Comparison of ENCODE assay signal across 8 cellular contexts in genomic region chr12:6829532-6830220, GRCh38. TPM values are rescaled to one million over a fixed set of nuclear protein-coding genes. Genes with fewer than 3 reads are reported as not detected.
DNase-seq lines count a peak whose midpoint lies in the region; ATAC-seq lines count a peak whose summit lies in the region.

No MANE protein-coding gene starts in this region.

- H3K4me3 ChIP-seq in CD8-positive, alpha-beta memory T cell (ENCODE audit: low read length), result peak overlapping the region; percentile 75
- peak overlapping the region; percentile 83 to 86 for H3K4me3 ChIP-seq in duodenal mucosa (ENCODE audit: low read depth in 1 of 2, low read length in 2 of 2)
- H3K4me3 ChIP-seq in naive thymus-derived CD4-positive, alpha-beta T cell (ENCODE audit: low read length), result peak overlapping the region; percentile 77

- H3K27me3 Mint-ChIP-seq in CD8-positive, alpha-beta memory T cell, result peaks cover 26 to 38% of the 10 kb centered on the region in 2 donors
- H3K27me3 Mint-ChIP-seq in naive thymus-derived CD4-positive, alpha-beta T cell, result peaks cover 9 to 53% (median 16%) of the 10 kb centered on the region in 5 donors

- peak overlapping the region; percentile 78 for H3K27ac ChIP-seq in CD8-positive, alpha-beta memory T cell (ENCODE audit: low read depth, low read length)
- no peak overlapping the region for H3K27ac ChIP-seq in duodenal mucosa (ENCODE audit: low read depth, low read length)
- H3K27ac ChIP-seq in naive thymus-derived CD4-positive, alpha-beta T cell (ENCODE audit: low read depth, low read length), result peak overlapping the region; percentile 53

- H3K4me1 ChIP-seq in CD8-positive, alpha-beta memory T cell (ENCODE audit: insufficient read depth, low read length), result peaks cover 11% of the 10 kb centered on the region
- H3K4me1 ChIP-seq in duodenal mucosa (ENCODE audit: control insufficient read depth in 1 of 2, insufficient read depth in 2 of 2, low read length in 2 of 2), result peaks cover 5 to 33% of the 10 kb centered on the region in 2 donors
- H3K4me1 ChIP-seq in naive thymus-derived CD4-positive, alpha-beta T cell (ENCODE audit: control insufficient read depth in 2 of 2, insufficient read depth in 2 of 2, low read length in 2 of 2), result peaks cover 0 to 4% of the 10 kb centered on the region in 2 donors

- no peaks in the 10 kb centered on the region for H3K9me3 Mint-ChIP-seq in CD8-positive, alpha-beta memory T cell
- H3K9me3 Mint-ChIP-seq in naive thymus-derived CD4-positive, alpha-beta T cell, result peaks cover 0 to 2% (median 0%) of the 10 kb centered on the region in 11 donors

- H3K27me3 ChIP-seq in CD8-positive, alpha-beta memory T cell (ENCODE audit: insufficient read depth, low read length, poor library complexity, severe bottlenecking), result peaks cover 11% of the 10 kb centered on the region
- peaks cover 3 to 6% of the 10 kb centered on the region in 2 donors for H3K27me3 ChIP-seq in duodenal mucosa (ENCODE audit: control insufficient read depth in 1 of 2, insufficient read depth in 2 of 2, low read length in 2 of 2)
- H3K27me3 ChIP-seq in naive thymus-derived CD4-positive, alpha-beta T cell (ENCODE audit: control insufficient read depth in 2 of 2, insufficient read depth in 2 of 2, low read length in 2 of 2), result peaks cover 0 to 9% of the 10 kb centered on the region in 2 donors

- ATAC-seq in naive thymus-derived CD4-positive, alpha-beta T cell, result no peak
- no peak for ATAC-seq in HG02981 (IDR thresholded peaks at IDR 0.05; ENCODE audit: unreplicated experiment)
- ATAC-seq in HG03159 (IDR thresholded peaks at IDR 0.05; ENCODE audit: unreplicated experiment), result no peak
- ATAC-seq in HG03097 (IDR thresholded peaks at IDR 0.05; ENCODE audit: low FRiP score, unreplicated experiment), result no peak

- DNase-seq in CD8-positive, alpha-beta memory T cell, result no peak
- DNase-seq in NCI-H526 (lab: John Stamatoyannopoulos, UW) (peak; percentile 47 to 83), germinal center (ENCODE audit: low spot score) (no peak)
- DNase-seq in naive thymus-derived CD4-positive, alpha-beta T cell, result no peak

- peaks cover 15 to 25% (median 20%) of the 10 kb centered on the region in 3 donors for H3K4me1 Mint-ChIP-seq in CD8-positive, alpha-beta memory T cell
- peaks cover 19 to 32% (median 26%) of the 10 kb centered on the region in 7 donors for H3K4me1 Mint-ChIP-seq in naive thymus-derived CD4-positive, alpha-beta T cell

- peak overlapping the region in 7 of 8 donors; percentile 64 to 94 (median 89) for H3K27ac Mint-ChIP-seq in CD8-positive, alpha-beta memory T cell
- peak overlapping the region in 8 of 9 donors; percentile 81 to 93 (median 86) for H3K27ac Mint-ChIP-seq in naive thymus-derived CD4-positive, alpha-beta T cell

- H3K36me3 Mint-ChIP-seq in CD8-positive, alpha-beta memory T cell, result peaks cover 0 to 22% (median 0%) of the 10 kb centered on the region in 3 donors
- H3K36me3 Mint-ChIP-seq in naive thymus-derived CD4-positive, alpha-beta T cell, result peaks cover 0 to 4% (median 0%) of the 10 kb centered on the region in 5 donors

- H3K36me3 ChIP-seq in CD8-positive, alpha-beta memory T cell (ENCODE audit: insufficient read depth, low read length), result no peaks in the 10 kb centered on the region
- H3K36me3 ChIP-seq in duodenal mucosa (ENCODE audit: control insufficient read depth in 1 of 2, insufficient read depth in 2 of 2, low read length in 2 of 2), result peaks cover 0 to 13% of the 10 kb centered on the region in 2 donors
- no peaks in the 10 kb centered on the region for H3K36me3 ChIP-seq in naive thymus-derived CD4-positive, alpha-beta T cell (ENCODE audit: control insufficient read depth in 2 of 3, insufficient read depth in 3 of 3, low read length in 3 of 3)

- POLR2A ChIA-PET in CD8-positive, alpha-beta memory T cell (lab: Charles Lee), result interaction anchor here (0.8 to 3.1 kb wide), 5 partner anchors 22 to 140 kb away, joined by 3 to 23 read pairs (median 9); partner anchors contain the start of genes CDCA3, COPS7A, MLF2 and TPI1
- POLR2A ChIA-PET in naive thymus-derived CD4-positive, alpha-beta T cell (lab: Charles Lee), result interaction anchor here (0.6 to 13.2 kb wide), 18 partner anchors 11 to 202 kb away, joined by 3 to 91 read pairs (median 4); partner anchors contain the start of genes CD4, CDCA3, COPS7A and GNB3

- CTCF ChIA-PET in CD8-positive, alpha-beta memory T cell (lab: Charles Lee), result interaction anchor here (0.5 to 5.8 kb wide), 7 partner anchors 13 to 242 kb away, joined by 3 to 34 read pairs (median 5); partner anchors contain the start of genes MLF2 and SPSB2
- CTCF ChIA-PET in naive thymus-derived CD4-positive, alpha-beta T cell (lab: Charles Lee), result interaction anchor here (0.5 to 1.6 kb wide), 8 partner anchors 9 to 77 kb away, joined by 3 to 6 read pairs (median 4); partner anchors contain the start of genes MLF2, SPSB2 and USP5

- H3K4me3 Mint-ChIP-seq in CD8-positive, alpha-beta memory T cell, result peak overlapping the region; percentile 83 to 97 (median 93)
- peak overlapping the region; percentile 88 to 98 (median 92) for H3K4me3 Mint-ChIP-seq in naive thymus-derived CD4-positive, alpha-beta T cell

- H3K9ac ChIP-seq in duodenal mucosa (ENCODE audit: low read depth in 1 of 2, low read length in 2 of 2), result peak overlapping the region; percentile 67 to 84

- intact Hi-C loops in naive thymus-derived CD4-positive, alpha-beta T cell (cut with micrococcal nuclease), result loop anchor here (2.0 to 5.0 kb wide), 4 partner anchors 43 to 262 kb away; partner anchors contain the start of genes ZNF384 (in 2 of the 2), NOP2 (in 1 of the 2) and SPSB2 (in 1 of the 2)

- no peaks in the 10 kb centered on the region for H3K9me3 ChIP-seq in CD8-positive, alpha-beta memory T cell (ENCODE audit: low read length)
- no peaks in the 10 kb centered on the region for H3K9me3 ChIP-seq in duodenal mucosa (ENCODE audit: control insufficient read depth in 1 of 2, low read length in 2 of 2)
- H3K9me3 ChIP-seq in naive thymus-derived CD4-positive, alpha-beta T cell (ENCODE audit: control insufficient read depth in 2 of 3, low read length in 3 of 3), result no peaks in the 10 kb centered on the region

RNA-seq across cellular contexts. Expression of gene P3H3, which starts 1.5 kb away (rescaled TPM):
- 1 to 10 TPM; 2.4 to 2.5 TPM for total RNA-seq in CD8-positive, alpha-beta memory T cell
- polyA plus RNA-seq in CD8-positive, alpha-beta memory T cell, result 2.9 TPM
- 10 to 100 TPM in 3 of 5 experiments, 1 to 10 TPM in 2; 1.9 to 18.2 (median 10.3) TPM for total RNA-seq in naive thymus-derived CD4-positive, alpha-beta T cell
- 1 to 10 TPM; 1.5 to 1.9 TPM for polyA plus RNA-seq in naive thymus-derived CD4-positive, alpha-beta T cell

RNA-seq across cellular contexts. Expression of gene GPR162, which starts 8.1 kb away (rescaled TPM):
- total RNA-seq in CD8-positive, alpha-beta memory T cell, result under 1 TPM in 1 of 2 experiments, not detected in 1; 0.11 TPM
- not detected for polyA plus RNA-seq in CD8-positive, alpha-beta memory T cell
- 10 to 100 TPM in 1 of 5 experiments, 1 to 10 TPM in 1, under 1 TPM in 3; 0.30 to 10.5 (median 0.38) TPM for total RNA-seq in naive thymus-derived CD4-positive, alpha-beta T cell
- not detected for polyA plus RNA-seq in naive thymus-derived CD4-positive, alpha-beta T cell

RNA-seq across cellular contexts. Expression of gene GNB3, which starts 11.0 kb away (rescaled TPM):
- total RNA-seq in CD8-positive, alpha-beta memory T cell, result under 1 TPM; 0.48 to 0.78 TPM
- polyA plus RNA-seq in CD8-positive, alpha-beta memory T cell, result not detected
- total RNA-seq in naive thymus-derived CD4-positive, alpha-beta T cell, result 10 to 100 TPM in 2 of 5 experiments, 1 to 10 TPM in 2, under 1 TPM in 1; 0.63 to 11.8 (median 3.2) TPM
- under 1 TPM in 1 of 2 donors, not detected in 1; 0.23 TPM for polyA plus RNA-seq in naive thymus-derived CD4-positive, alpha-beta T cell

RNA-seq across cellular contexts. Expression of gene CDCA3, which starts 21.4 kb away (rescaled TPM):
- total RNA-seq in CD8-positive, alpha-beta memory T cell, result 10 to 100 TPM; 35.9 to 37.6 TPM
- 0.68 TPM for polyA plus RNA-seq in CD8-positive, alpha-beta memory T cell
- total RNA-seq in naive thymus-derived CD4-positive, alpha-beta T cell, result 10 to 100 TPM in 1 of 5 experiments, 1 to 10 TPM in 3, under 1 TPM in 1; 0.64 to 55.6 (median 1.8) TPM
- polyA plus RNA-seq in naive thymus-derived CD4-positive, alpha-beta T cell, result under 1 TPM in 1 of 2 donors, not detected in 1; 0.94 TPM

RNA-seq across cellular contexts. Expression of gene USP5, which starts 22.3 kb away (rescaled TPM):
- 100 to 1,000 TPM; 154 TPM for total RNA-seq in CD8-positive, alpha-beta memory T cell
- 49.7 TPM for polyA plus RNA-seq in CD8-positive, alpha-beta memory T cell
- 100 to 1,000 TPM in 1 of 5 experiments, 10 to 100 TPM in 4; 58.0 to 134 (median 71.1) TPM for total RNA-seq in naive thymus-derived CD4-positive, alpha-beta T cell
- polyA plus RNA-seq in naive thymus-derived CD4-positive, alpha-beta T cell, result 10 to 100 TPM; 51.9 to 71.5 TPM

Comparison
In these comparisons a context has a peak if more than half of its experiments do, and no peak if none do; other contexts are left out.
1. DNase-seq: peak in NCI-H526 (2 of 2); none in CD8-positive, alpha-beta memory T cell (0 of 5), naive thymus-derived CD4-positive, alpha-beta T cell (0 of 9) and germinal center (single experiment).
2. Peak in every context shown above with its lines, with median percentiles within 50 percentile points of each other: H3K4me3 ChIP-seq.